In the genomic region with DNA sequence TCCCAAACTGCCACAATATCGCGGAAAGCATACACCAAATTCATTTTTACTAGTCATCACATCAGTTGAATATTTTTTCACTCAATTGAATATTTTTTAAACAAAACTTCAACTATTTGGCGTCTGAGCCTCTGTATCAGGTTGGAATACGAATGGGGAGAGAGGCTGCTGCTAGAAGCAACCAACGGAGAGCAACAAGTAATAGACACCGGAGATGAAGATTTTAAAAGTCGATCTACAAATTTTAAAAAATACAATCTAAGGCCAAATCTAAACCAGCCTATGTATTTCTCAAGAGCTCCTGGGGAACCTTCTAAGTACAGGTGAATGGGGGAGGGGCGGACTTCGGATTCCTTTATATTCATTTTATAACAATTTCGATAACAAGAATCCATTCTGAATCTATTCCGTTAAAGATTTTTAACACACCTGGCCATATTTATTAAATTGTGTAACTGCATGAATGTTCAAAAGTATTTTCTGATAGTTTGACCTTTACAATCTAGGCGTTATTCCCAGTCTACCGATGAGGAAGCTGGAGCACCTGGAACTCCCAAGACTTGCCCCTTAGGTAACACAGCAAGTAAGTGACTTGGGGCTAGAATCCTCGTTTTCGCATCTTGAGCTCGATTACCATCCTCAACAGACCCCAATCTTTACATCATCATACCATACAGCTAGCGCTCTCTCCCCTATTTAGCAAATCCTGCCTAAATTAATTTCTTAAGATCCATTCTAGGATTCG, we compare ENCODE assay signal across 8 cellular contexts. TPM values are rescaled to one million over a fixed set of nuclear protein-coding genes. Genes with fewer than 3 reads are reported as not detected.
DNase-seq lines count a peak whose midpoint lies in the region; ATAC-seq and TF ChIP-seq lines count a peak whose summit lies in the region.

No MANE protein-coding gene starts in this region.

- H3K36me3 ChIP-seq in right atrium auricular region (no peaks in the 10 kb centered on the region), transverse colon (no peaks in the 10 kb centered on the region)

- H3K36me3 Mint-ChIP-seq in activated naive CD8-positive, alpha-beta T cell: peaks cover 2% of the 10 kb centered on the region

- H3K27ac ChIP-seq in right atrium auricular region (peak overlapping the region in 1 of 2 donors; percentile 90), transverse colon (peak overlapping the region; percentile 86 to 93 (median 90))

- H3K27me3 Mint-ChIP-seq in activated naive CD8-positive, alpha-beta T cell: no peaks in the 10 kb centered on the region

- peak overlapping the region; percentile 94 for H3K4me3 Mint-ChIP-seq in activated naive CD8-positive, alpha-beta T cell

- H3K27ac Mint-ChIP-seq in activated naive CD8-positive, alpha-beta T cell: peak overlapping the region; percentile 69

- DNase-seq in right atrium auricular region (ENCODE audit: low spot score): no peak
- no peak for DNase-seq in left ventricle myocardium superior
- peak; percentile 4 for DNase-seq in kidney glomerular epithelial cell (lab: John Stamatoyannopoulos, UW)
- DNase-seq in transverse colon: no peak
- no peak for DNase-seq in A172 (ENCODE audit: low spot score)

- WGBS in transverse colon (ENCODE audit: low coverage in 1 of 2), 2 donors: 54 to 66% methylated on average over 18 of the region's 18 CpGs

- H3K9me3 ChIP-seq in right atrium auricular region: no peaks in the 10 kb centered on the region
- H3K9me3 ChIP-seq in transverse colon: no peaks in the 10 kb centered on the region

- peaks cover 36% of the 10 kb centered on the region for H3K4me1 Mint-ChIP-seq in activated naive CD8-positive, alpha-beta T cell (ENCODE audit: low read depth)

- H3K9me3 Mint-ChIP-seq in activated naive CD8-positive, alpha-beta T cell (ENCODE audit: low read depth): no peaks in the 10 kb centered on the region

- intact Hi-C loops in left ventricle myocardium superior (cut with micrococcal nuclease) (no loop called here), transverse colon (cut with DNase I; ENCODE audit: low total_unique reads) (no loop called here)

- TF ChIP-seq EP300 in transverse colon (IDR thresholded peaks at IDR 0.05; ENCODE audit: low read depth): no peak

- peaks cover 0 to 13% of the 10 kb centered on the region in 2 donors for H3K4me1 ChIP-seq in right atrium auricular region
- peaks cover 5 to 22% (median 10%) of the 10 kb centered on the region in 4 donors for H3K4me1 ChIP-seq in transverse colon

- TF ChIP-seq CTCF in right atrium auricular region (IDR thresholded peaks at IDR 0.05) (no peak), transverse colon (IDR thresholded peaks at IDR 0.05) (no peak)

- H3K27me3 ChIP-seq in right atrium auricular region (no peaks in the 10 kb centered on the region), transverse colon (no peaks in the 10 kb centered on the region)

- TF ChIP-seq POLR2A in transverse colon (IDR thresholded peaks at IDR 0.05): no peak

- in situ Hi-C loops in transverse colon (cut with MboI; ENCODE audit: low pct_ligation_motif_present in 1 of 4, low pct_unique_long_range_greater_than_20kb in 1 of 4, low sequenced_read_pairs in 3 of 4): no loop called here

- ATAC-seq in left ventricle myocardium superior: no peak
- ATAC-seq in HG03175 (IDR thresholded peaks at IDR 0.05; ENCODE audit: unreplicated experiment): no peak
- no peak for ATAC-seq in HG03520 (IDR thresholded peaks at IDR 0.05; ENCODE audit: unreplicated experiment)

- H3K4me3 ChIP-seq in right atrium auricular region (peak overlapping the region; percentile 67 to 79), transverse colon (peak overlapping the region in 3 of 4 donors; percentile 39 to 74 (median 66))

RNA-seq across cellular contexts. Expression of a gene that starts 1.2 kb away (rescaled TPM):
- total RNA-seq in right atrium auricular region (1 to 10 TPM; 5.9 to 9.3 TPM), left ventricle myocardium superior (7.4 TPM), transverse colon (10 to 100 TPM in 2 of 4 donors, 1 to 10 TPM in 2; 7.5 to 17.1 (median 12.7) TPM)
- total RNA-seq in A172 (2014; rRNA removed; shearing (Covaris generic)): 21.3 and 78.2 TPM in 2 replicates
